Comparison of ENCODE assay signal across 8 cellular contexts in genomic region chr4:41258783-41259182, GRCh38. TPM values are rescaled to one million over a fixed set of nuclear protein-coding genes. Genes with fewer than 3 reads are reported as not detected.
DNase-seq lines count a peak whose midpoint lies in the region; ATAC-seq lines count a peak whose summit lies in the region.

No MANE protein-coding gene starts in this region.

- DNase-seq in COLO829 (ENCODE audit: low spot score) = peak; percentile 38
- peak; percentile 60 for DNase-seq in HT1080 (ENCODE audit: low read depth)
- DNase-seq in SK-N-MC (ENCODE audit: low read depth, low spot score) = peak; percentile 45
- peak; percentile 85 for DNase-seq in globus pallidus (ENCODE audit: low spot score)
- peak; percentile 67 for DNase-seq in renal cortical epithelial cell (ENCODE audit: low read depth)
- no peak for DNase-seq in DMS114 treated with DMSO at 0.1 percent for 48 hours (lab: John Stamatoyannopoulos, UW; ENCODE audit: unreplicated experiment)
- DNase-seq in stimulated activated CD8-positive, alpha-beta memory T cell treated with anti-CD3 and anti-CD28 coated beads, Interleukin-4, amount 100 ng/mL, for 48 hours = no peak

- ATAC-seq in HG02610 (IDR thresholded peaks at IDR 0.05; ENCODE audit: unreplicated experiment) = no peak

- H3K36me3 ChIP-seq in SK-N-MC (ENCODE audit: insufficient read depth, low read length) = peaks cover 62% of the 10 kb centered on the region

- H3K27ac ChIP-seq in SK-N-MC = peak overlapping the region; percentile 66; the same call in 1 of the 2 replicates

- H3K4me3 ChIP-seq in SK-N-MC = peak overlapping the region; percentile 92

- H3K9ac ChIP-seq in SK-N-MC (ENCODE audit: insufficient read length) = peak overlapping the region; percentile 96

- no peaks in the 10 kb centered on the region for H3K9me3 ChIP-seq in SK-N-MC (ENCODE audit: low read depth, low read length)

RNA-seq across cellular contexts. Expression of gene UCHL1, which starts 2.1 kb away (rescaled TPM):
- total RNA-seq in HT1080 (2014; rRNA removed; shearing (Covaris generic)) = not detected in 2 replicates
- 0.24 TPM in 1 of 2 replicates, not detected in the other for polyA plus RNA-seq in HT1080 (2015; cell fraction: cytosol; rRNA removed)
- not detected in 2 replicates for polyA plus RNA-seq in HT1080 (2015; cell fraction: nucleus; rRNA removed)
- 556 and 1,155 TPM in 2 replicates for total RNA-seq in renal cortical epithelial cell

RNA-seq across cellular contexts. Expression of gene APBB2, which starts 44.4 kb away (rescaled TPM):
- 50.4 and 53.2 TPM in 2 replicates for total RNA-seq in HT1080 (2014; rRNA removed; shearing (Covaris generic))
- 52.2 and 70.7 TPM in 2 replicates for polyA plus RNA-seq in HT1080 (2015; cell fraction: cytosol; rRNA removed)
- polyA plus RNA-seq in HT1080 (2015; cell fraction: nucleus; rRNA removed) = 113 and 137 TPM in 2 replicates
- 49.5 and 144 TPM in 2 replicates for total RNA-seq in renal cortical epithelial cell

Comparison
In these comparisons a context has a peak if more than half of its experiments do, and no peak if none do; other contexts are left out.
1. DNase-seq: peak in COLO829 (single experiment), HT1080 (single experiment), SK-N-MC (single experiment), globus pallidus (single experiment) and renal cortical epithelial cell (single experiment); none in DMS114 treated with DMSO at 0.1 percent for 48 hours (single experiment) and stimulated activated CD8-positive, alpha-beta memory T cell treated with anti-CD3 and anti-CD28 coated beads, Interleukin-4, amount 100 ng/mL, for 48 hours (single experiment).
2. RNA of gene UCHL1, which starts 2.1 kb away (total RNA-seq): 556 to 1,155 TPM in renal cortical epithelial cell; not detected in HT1080; every median in the first group is over 100 times any median in the second.